1 cellular context compared by ENCODE assay signal in genomic region chr14:91519239-91520036, GRCh38.
TF ChIP-seq lines count a peak whose summit lies in the region.

No MANE protein-coding gene starts in this region.

TF ChIP-seq in HepG2, 621 proteins besides CTCF, POLR2A, EP300 and RAD21 (continued from another document and continues in another):
- no peak for TF ChIP-seq ZNF574 (CRISPR knock-in tag; IDR thresholded peaks at IDR 0.05)
- TF ChIP-seq MXD1 (CRISPR knock-in tag; IDR thresholded peaks at IDR 0.05): no peak
- no peak for TF ChIP-seq ZHX2 (IDR thresholded peaks at IDR 0.05; ENCODE audit: low read depth)
- TF ChIP-seq ZHX2 (CRISPR knock-in tag; IDR thresholded peaks at IDR 0.05; ENCODE audit: borderline replicate concordance): no peak
- TF ChIP-seq SAFB2 (CRISPR knock-in tag; IDR thresholded peaks at IDR 0.05; ENCODE audit: borderline replicate concordance, low read depth): no peak
- TF ChIP-seq STAT5B (CRISPR knock-in tag; IDR thresholded peaks at IDR 0.05): no peak
- no peak for TF ChIP-seq KDM4B (CRISPR knock-in tag; IDR thresholded peaks at IDR 0.05)
- no peak for TF ChIP-seq THAP11 (CRISPR knock-in tag; IDR thresholded peaks at IDR 0.05)
- TF ChIP-seq ARHGAP35 (CRISPR knock-in tag; IDR thresholded peaks at IDR 0.05; ENCODE audit: borderline replicate concordance): no peak
- no peak for TF ChIP-seq ZBTB4 (CRISPR knock-in tag; IDR thresholded peaks at IDR 0.05; ENCODE audit: borderline replicate concordance)
- TF ChIP-seq MAX (IDR thresholded peaks at IDR 0.05): no peak
- TF ChIP-seq ZNF292 (CRISPR knock-in tag; IDR thresholded peaks at IDR 0.05; ENCODE audit: borderline replicate concordance, low read depth): 0 out of 2 replicates have a peak, but pooled peaks have one; percentile 25
- no peak; the same call in 1 of the 2 replicates for TF ChIP-seq ZNF350 (CRISPR knock-in tag; IDR thresholded peaks at IDR 0.05; ENCODE audit: borderline replicate concordance, low read depth)
- no peak for TF ChIP-seq KDM6A (CRISPR knock-in tag; IDR thresholded peaks at IDR 0.05; ENCODE audit: low read depth)
- no peak for TF ChIP-seq NAIF1 (CRISPR knock-in tag; IDR thresholded peaks at IDR 0.05; ENCODE audit: borderline replicate concordance)
- peak; percentile 49; the same call in 1 of the 2 replicates for TF ChIP-seq ZMYM4 (CRISPR knock-in tag; IDR thresholded peaks at IDR 0.05)
- no peak for TF ChIP-seq HNRNPL (IDR thresholded peaks at IDR 0.05; ENCODE audit: low read depth, low read length)
- no peak for TF ChIP-seq HNRNPK (IDR thresholded peaks at IDR 0.05; ENCODE audit: low read depth, low read length, poor library complexity, severe bottlenecking)
- TF ChIP-seq ZNF503 (CRISPR knock-in tag; IDR thresholded peaks at IDR 0.05): no peak
- TF ChIP-seq MEIS2 (CRISPR knock-in tag; IDR thresholded peaks at IDR 0.05): no peak
- TF ChIP-seq KDM2A (CRISPR knock-in tag; IDR thresholded peaks at IDR 0.05; ENCODE audit: borderline replicate concordance, low read depth): no peak
- no peak for TF ChIP-seq ELK4 (CRISPR knock-in tag; IDR thresholded peaks at IDR 0.05; ENCODE audit: borderline replicate concordance)
- no peak for TF ChIP-seq GFI1 (CRISPR knock-in tag; IDR thresholded peaks at IDR 0.05; ENCODE audit: borderline replicate concordance)
- no peak for TF ChIP-seq NBN (conservative IDR thresholded peaks at IDR 0.05)
- TF ChIP-seq ZNF556 (CRISPR knock-in tag; IDR thresholded peaks at IDR 0.05; ENCODE audit: borderline replicate concordance): no peak
- no peak for TF ChIP-seq ZNF317 (CRISPR knock-in tag; IDR thresholded peaks at IDR 0.05)
- no peak for TF ChIP-seq REST (IDR thresholded peaks at IDR 0.05; ENCODE audit: borderline replicate concordance in 1 of 2, low read depth in 1 of 2, low read length in 2 of 2)
- TF ChIP-seq SOX13 (IDR thresholded peaks at IDR 0.05): no peak
- TF ChIP-seq SOX13 (CRISPR knock-in tag; conservative IDR thresholded peaks at IDR 0.05 in 1 of 2, IDR thresholded peaks at IDR 0.05 in 1 of 2): peak in 1 of 2 experiments; percentile 50; a peak in 2 of 4 replicates
- no peak for TF ChIP-seq U2AF2 (IDR thresholded peaks at IDR 0.05; ENCODE audit: low read depth, low read length)
- no peak for TF ChIP-seq KDM5A (IDR thresholded peaks at IDR 0.05; ENCODE audit: borderline replicate concordance, low read length)
- TF ChIP-seq ZSCAN12 (CRISPR knock-in tag; IDR thresholded peaks at IDR 0.05): no peak
- TF ChIP-seq ZNF326 (CRISPR knock-in tag; IDR thresholded peaks at IDR 0.05; ENCODE audit: borderline replicate concordance): no peak
- peak; percentile 73 for TF ChIP-seq CEBPB (IDR thresholded peaks at IDR 0.05; ENCODE audit: borderline replicate concordance, low read depth, low read length)
- TF ChIP-seq SOX5 (CRISPR knock-in tag; IDR thresholded peaks at IDR 0.05; ENCODE audit: borderline replicate concordance): peak; percentile 20; the same call in 1 of the 2 replicates
- TF ChIP-seq ZFP62 (CRISPR knock-in tag; IDR thresholded peaks at IDR 0.05): no peak
- TF ChIP-seq POGZ (CRISPR knock-in tag; IDR thresholded peaks at IDR 0.05): no peak
- no peak for TF ChIP-seq ZNF510 (CRISPR knock-in tag; IDR thresholded peaks at IDR 0.05; ENCODE audit: low read depth)
- TF ChIP-seq ZNF550 (CRISPR knock-in tag; IDR thresholded peaks at IDR 0.05; ENCODE audit: borderline replicate concordance): no peak
- no peak for TF ChIP-seq ZNF775 (CRISPR knock-in tag; IDR thresholded peaks at IDR 0.05; ENCODE audit: borderline replicate concordance)
- no peak for TF ChIP-seq TBL1XR1 (IDR thresholded peaks at IDR 0.05; ENCODE audit: borderline replicate concordance, low read length, partially characterized antibody)
